ENCODE assay signal across 1 cellular context in the genomic region with DNA sequence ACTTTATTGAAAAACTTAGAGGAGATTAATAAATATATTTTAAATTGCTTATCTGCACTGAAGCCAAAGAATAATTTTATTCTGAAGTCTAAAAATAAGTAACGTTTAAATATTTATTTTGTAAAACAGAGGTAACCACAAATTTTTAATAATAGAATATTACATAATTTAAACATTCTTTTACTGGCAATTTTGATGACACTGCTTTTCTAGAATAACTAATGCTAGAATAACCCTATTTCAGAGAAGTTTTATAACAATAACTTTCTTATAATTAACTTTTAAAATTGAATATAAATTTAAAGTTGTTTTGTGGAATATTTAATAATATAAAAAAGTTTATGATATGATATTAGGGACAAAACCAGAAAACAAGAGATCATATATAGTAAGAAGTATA.
TF ChIP-seq lines count a peak whose summit lies in the region.

No MANE protein-coding gene starts in this region.

TF ChIP-seq in IMR-90, 13 proteins besides CTCF, POLR2A, EP300 and RAD21 (continued from another document):
- TF ChIP-seq CHD1 (IDR thresholded peaks at IDR 0.05; ENCODE audit: low read depth, low read length) = no peak
- TF ChIP-seq RCOR1 (IDR thresholded peaks at IDR 0.05; ENCODE audit: insufficient replicate concordance, low read length) = no peak
- no peak for TF ChIP-seq BHLHE40 (IDR thresholded peaks at IDR 0.05; ENCODE audit: low read depth, low read length)
- TF ChIP-seq RFX5 (IDR thresholded peaks at IDR 0.05; ENCODE audit: low read depth, low read length) = no peak
